ENCODE assay signal across 27 cellular contexts in the genomic region with DNA sequence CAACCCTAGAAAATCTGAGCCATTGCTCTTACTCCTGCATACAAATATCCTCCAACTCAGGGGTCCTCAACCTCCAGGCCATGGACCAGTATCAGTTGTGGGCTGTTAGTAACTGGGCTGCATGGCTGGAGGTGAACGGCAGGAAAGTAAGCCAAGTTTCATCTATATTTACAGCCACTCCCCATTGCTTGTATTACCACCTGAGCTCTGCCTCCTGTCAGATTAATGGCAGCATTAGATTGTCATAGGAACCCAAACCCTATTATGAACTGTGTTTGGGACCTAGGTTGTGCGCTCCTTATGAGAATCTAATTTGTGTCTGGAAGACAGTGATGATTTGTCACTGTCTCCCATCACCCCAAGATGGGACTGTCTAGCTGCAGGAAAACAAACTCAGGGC.
"Had no signal": no experiment of that assay in that cellular context is flagged by ENCODE, and none has a peak within 500 bp of the region (broad histone marks: within the 10 kb centered on the region; RNA-seq: fewer than 3 reads in every experiment).

No MANE protein-coding gene starts in this region.

- H3K4me3 Mint-ChIP-seq: activated CD8-positive, alpha-beta T cell treated with anti-CD3 and anti-CD28 coated beads for 36 hours; activated naive CD4-positive, alpha-beta T cell treated with anti-CD3 and anti-CD28 coated beads for 36 hours; activated T-cell treated with anti-CD3 and anti-CD28 coated beads, Interleukin-2, amount 50 U/mL, for 24 hours had no signal

- H3K4me1 Mint-ChIP-seq: brain had no signal

- H3K27ac Mint-ChIP-seq: activated CD8-positive, alpha-beta T cell treated with anti-CD3 and anti-CD28 coated beads for 36 hours; activated naive CD4-positive, alpha-beta T cell treated with anti-CD3 and anti-CD28 coated beads for 36 hours; activated naive CD4-positive, alpha-beta T cell treated with anti-CD3 and anti-CD28 coated beads, Interleukin-2, amount 50 U/mL, for 72 hours; activated T-cell treated with anti-CD3 and anti-CD28 coated beads, Interleukin-2, amount 50 U/mL, for 24 hours; activated T-helper 2 cell treated with anti-CD3 and anti-CD28 coated beads, Interferon-gamma antibody, Interleukin-2, Interleukin-4, amounts not matched to agents 10 μg/mL and 5 μg/mL and 100 μg/mL, durations not matched to agents 14 hours and 24 hours and 36 hours; brain had no signal

- H3K9me3 Mint-ChIP-seq: activated naive CD4-positive, alpha-beta T cell treated with anti-CD3 and anti-CD28 coated beads for 36 hours had no signal

- H3K4me1 ChIP-seq: Peyer's patch had no signal

- H3K4me3 ChIP-seq: adrenal gland, Peyer's patch had no signal

- ATAC-seq: activated CD8-positive, alpha-beta T cell treated with anti-CD3 and anti-CD28 coated beads for 36 hours; activated naive CD4-positive, alpha-beta T cell treated with anti-CD3 and anti-CD28 coated beads, Interleukin-2, amount 50 U/mL, for 72 hours had no signal

- H3K27ac ChIP-seq: adrenal gland, Peyer's patch, WERI-Rb-1 had no signal

- H3K27me3 ChIP-seq: adrenal gland, Peyer's patch had no signal

- H3K36me3 ChIP-seq: adrenal gland, Peyer's patch, WERI-Rb-1 had no signal

- H3K36me3 Mint-ChIP-seq: activated naive CD4-positive, alpha-beta T cell treated with anti-CD3 and anti-CD28 coated beads, Interleukin-2, amount 50 U/mL, for 72 hours; brain had no signal

- H3K27me3 Mint-ChIP-seq: activated CD8-positive, alpha-beta T cell treated with anti-CD3 and anti-CD28 coated beads for 36 hours; activated T-cell treated with anti-CD3 and anti-CD28 coated beads, Interleukin-2, amount 50 U/mL, for 24 hours; brain had no signal

- H3K9me3 ChIP-seq: adrenal gland, Peyer's patch had no signal

- DNase-seq: activated CD4-positive, alpha-beta T cell treated with anti-CD3 and anti-CD28 coated beads for 1 hour; activated CD4-positive, alpha-beta T cell treated with anti-CD3 and anti-CD28 coated beads for 48 hours; activated CD4-positive, alpha-beta T cell treated with anti-CD3 and anti-CD28 coated beads, Interleukin-2, amount 50 U/mL, for 4 hours; activated CD4-positive, CD25-positive, alpha-beta regulatory T cell; activated CD8-positive, alpha-beta T cell treated with anti-CD3 and anti-CD28 coated beads for 36 hours; activated gamma-delta T cell; activated naive CD4-positive, alpha-beta T cell treated with anti-CD3 and anti-CD28 coated beads for 36 hours; activated T-cell treated with anti-CD3 and anti-CD28 coated beads, Interleukin-2, amount 50 U/mL, for 24 hours; adrenal gland; central memory CD4-positive, alpha-beta T cell; Kasumi-1; MM.1S; MV-4-11; NCI-H1092; NCI-H1436 treated with DMSO at 0.1 percent for 48 hours; NCI-H1694 treated with DMSO at 0.1 percent for 48 hours; NCI-H2029; NCI-H345; NCI-H524 treated with DMSO at 0.1 percent for 48 hours; Peyer's patch; RPMI8226; SHP77 treated with DMSO at 0.1 percent for 48 hours; T1000; WERI-Rb-1 had no signal
